8 cellular contexts compared by ENCODE assay signal in genomic region chr3:32733631-32734229, GRCh38. TPM values are rescaled to one million over a fixed set of nuclear protein-coding genes. Genes with fewer than 3 reads are reported as not detected.
A peak's percentile ranks its signal among the peaks of the same experiment; 100 is the strongest.
DNase-seq lines count a peak whose midpoint lies in the region; ATAC-seq, FAIRE-seq and TF ChIP-seq lines count a peak whose summit lies in the region.

No MANE protein-coding gene starts in this region.

- H3K9me3 ChIP-seq in PC-9 (ENCODE audit: insufficient read depth, low read depth) (no peaks in the 10 kb centered on the region), osteoblast (ENCODE audit: low read depth, low read length) (no peaks in the 10 kb centered on the region)

- H3K36me3 ChIP-seq in BJ (ENCODE audit: control insufficient read depth, insufficient read depth, low read length) (0 out of 2 replicates have a peak, but pooled peaks cover 1% of the 10 kb centered on the region), H7 (replicated peaks; ENCODE audit: control insufficient read depth, insufficient read depth, low read length) (peaks cover 3% of the 10 kb centered on the region), PC-9 (ENCODE audit: low read depth) (no peaks in the 10 kb centered on the region), osteoblast (ENCODE audit: insufficient read depth, low read length) (peaks cover 7% of the 10 kb centered on the region)

- intact Hi-C loops in PC-9 (cut with micrococcal nuclease; ENCODE audit: unreplicated experiment): loop anchor here (1.0 to 2.0 kb wide), 3 partner anchors 47 to 201 kb away; no protein-coding TSS in a partner anchor

- H3K79me2 ChIP-seq in PC-9 (ENCODE audit: low read depth) (no peaks in the 10 kb centered on the region), osteoblast (ENCODE audit: insufficient read depth, low read length) (no peaks in the 10 kb centered on the region)

- H3K4me3 ChIP-seq in BJ (ENCODE audit: low read depth, low read length): no peak overlapping the region
- no peak overlapping the region for H3K4me3 ChIP-seq in H7 (ENCODE audit: insufficient read depth, low read depth, low read length)
- H3K4me3 ChIP-seq in PC-9: no peak overlapping the region
- no peak overlapping the region for H3K4me3 ChIP-seq in osteoblast (ENCODE audit: insufficient read depth, low read length)

- H4K20me1 ChIP-seq in PC-9 (ENCODE audit: insufficient read depth) (no peaks in the 10 kb centered on the region), osteoblast (ENCODE audit: insufficient read depth, low read length) (no peaks in the 10 kb centered on the region)

- no peak for ATAC-seq in HG03175 (IDR thresholded peaks at IDR 0.05; ENCODE audit: unreplicated experiment)
- ATAC-seq in GM18511 (IDR thresholded peaks at IDR 0.05; ENCODE audit: unreplicated experiment): no peak
- no peak for ATAC-seq in GM21825 (IDR thresholded peaks at IDR 0.05; ENCODE audit: unreplicated experiment)

- no peaks in the 10 kb centered on the region for H3K9me2 ChIP-seq in PC-9 (ENCODE audit: insufficient read depth)

- no peaks in the 10 kb centered on the region for H3K27me3 ChIP-seq in BJ (ENCODE audit: control insufficient read depth, insufficient read depth, low read length)
- H3K27me3 ChIP-seq in H7 (ENCODE audit: control insufficient read depth, insufficient read depth, low read length): no peaks in the 10 kb centered on the region
- no peaks in the 10 kb centered on the region for H3K27me3 ChIP-seq in PC-9 (ENCODE audit: insufficient read depth, low read depth)
- no peaks in the 10 kb centered on the region for H3K27me3 ChIP-seq in osteoblast (ENCODE audit: insufficient read depth, low read length)

- H3K27ac ChIP-seq in PC-9 (no peak overlapping the region), osteoblast (ENCODE audit: low read depth, low read length) (no peak overlapping the region)

- no peaks in the 10 kb centered on the region for H3F3A ChIP-seq in PC-9 (ENCODE audit: insufficient read depth, low read depth)

- TF ChIP-seq CTCF in BJ (IDR thresholded peaks at IDR 0.05; ENCODE audit: insufficient read depth, low read depth, low read length) (peak; percentile 60), PC-9 (conservative IDR thresholded peaks at IDR 0.05) (peak; percentile 60), osteoblast (IDR thresholded peaks at IDR 0.05; ENCODE audit: extremely low read depth, low read depth, low read length) (peak; percentile 68)

- no peaks in the 10 kb centered on the region for H3K4me1 ChIP-seq in PC-9 (replicated peaks; ENCODE audit: insufficient read depth)
- H3K4me1 ChIP-seq in osteoblast (ENCODE audit: insufficient read depth, low read length): no peaks in the 10 kb centered on the region

- H2AFZ ChIP-seq in PC-9: no peak overlapping the region
- H2AFZ ChIP-seq in osteoblast (ENCODE audit: low read length): no peak overlapping the region

- CTCF ChIA-PET in BJ (lab: Yijun Ruan, JAX) (interaction anchor here (0.8 to 3.8 kb wide), 5 partner anchors 9 to 639 kb away, joined by 3 to 29 read pairs (median 3); no protein-coding TSS in a partner anchor), PC-9 (lab: Charles Lee) (no interaction called here)

- DNase-seq in BJ (ENCODE audit: low read depth) (peak; percentile 19), H7 (peak; percentile 49), PC-9 (no peak), osteoblast (ENCODE audit: insufficient read length, low spot score, missing footprints) (peak; percentile 70)

- no TSS peak for BruUV-seq in PC-9 (replicated peaks; lab: Mats Ljungman, UMichigan)

- POLR2A ChIA-PET in BJ (lab: Charles Lee): no interaction called here
- POLR2A ChIA-PET in PC-9 (lab: Charles Lee; ENCODE audit: unreplicated experiment): no interaction called here

- H3K4me2 ChIP-seq in PC-9: no peak overlapping the region
- H3K4me2 ChIP-seq in osteoblast (ENCODE audit: insufficient read depth, low read length): no peak overlapping the region

- peak; percentile 54 for FAIRE-seq in endometrium (lab: Jason Lieb, UNC)

RNA-seq across cellular contexts. Expression of gene CNOT10, which starts 48.7 kb away (rescaled TPM):
- 20.0 and 26.4 TPM in 2 replicates for polyA plus RNA-seq in BJ (2011; rRNA removed)
- 12.3 and 14.5 TPM in 2 replicates for polyA minus RNA-seq in BJ (2011; rRNA and poly(A)+ RNA removed)
- total RNA-seq in H7 (2014; rRNA removed; shearing (Covaris generic)): 29.0 and 35.7 TPM in 2 replicates
- 25.5 and 43.7 TPM in 2 replicates for total RNA-seq in PC-9 (2021)
- 34.5 and 36.9 TPM in 2 replicates for total RNA-seq in osteoblast

Comparison
In these comparisons a context has a peak if more than half of its experiments do, and no peak if none do; other contexts are left out.
1. DNase-seq: peak in BJ (single experiment), H7 (single experiment) and osteoblast (single experiment); none in PC-9 (0 of 2).
2. Peak in every context shown above with its lines, with median percentiles within 50 percentile points of each other: CTCF ChIP-seq.